7 cellular contexts compared by ENCODE assay signal in the genomic region with DNA sequence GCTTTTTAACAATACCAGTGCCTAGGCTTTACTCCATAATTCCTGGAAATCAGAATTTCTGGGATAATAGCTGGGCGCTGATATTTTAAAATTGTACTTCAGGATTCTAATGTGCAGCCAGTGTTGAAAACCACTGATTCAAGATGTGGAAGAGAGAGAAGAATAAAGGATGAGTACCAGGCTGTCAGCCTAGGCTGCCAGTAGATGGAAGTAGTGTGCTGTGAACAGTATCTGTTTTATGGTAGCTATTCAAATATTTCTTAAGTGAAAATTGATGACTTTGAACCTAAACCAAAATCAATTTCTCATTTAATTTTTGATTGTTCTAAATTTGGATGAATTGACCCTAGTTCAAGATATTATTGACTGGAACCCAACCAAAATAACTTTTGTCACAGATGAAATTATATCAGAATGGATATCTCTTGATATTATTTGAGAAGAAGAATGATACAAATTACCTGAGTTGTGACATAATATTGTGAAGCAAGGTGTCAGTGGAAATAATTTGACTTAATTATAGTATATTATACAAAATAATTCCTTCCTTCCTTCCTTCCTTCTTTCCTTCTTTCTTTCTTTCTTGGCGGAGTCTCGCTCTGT.
DNase-seq lines count a peak whose midpoint lies in the region; ATAC-seq, FAIRE-seq and TF ChIP-seq lines count a peak whose summit lies in the region.

No MANE protein-coding gene starts in this region.

- ATAC-seq in HG03175 (IDR thresholded peaks at IDR 0.05; ENCODE audit: unreplicated experiment), result peak; percentile 62
- peak; percentile 75 for ATAC-seq in HepG2
- no peak for ATAC-seq in HG02870 (IDR thresholded peaks at IDR 0.05; ENCODE audit: unreplicated experiment)

- no peak overlapping the region for H3K27ac ChIP-seq in HepG2 (ENCODE audit: extremely low read length, insufficient read depth, low read length)

- no peak overlapping the region for H2AFZ ChIP-seq in HepG2 (ENCODE audit: low read length)

- H4K20me1 ChIP-seq in HepG2 (ENCODE audit: insufficient read depth, low read length), result no peaks in the 10 kb centered on the region

- no peaks in the 10 kb centered on the region for H3K36me3 ChIP-seq in HepG2 (replicated peaks in 1 of 2; ENCODE audit: control insufficient read depth in 1 of 2, insufficient read depth in 2 of 2, low read length in 2 of 2)

- DNase-seq in ELR (ENCODE audit: low read depth), result peak; percentile 60
- peak; percentile 70 for DNase-seq in NOMO-1 treated with dmso at 0.1 percent for 144 hours (lab: John Stamatoyannopoulos, UW; ENCODE audit: unreplicated experiment)
- peak; percentile 68 to 74 for DNase-seq in cardiac fibroblast (ENCODE audit: low read depth in 2 of 2)
- DNase-seq in HepG2 (ENCODE audit: low spot score), result peak; percentile 52
- no peak for DNase-seq in central memory CD4-positive, alpha-beta T cell

- H3K9me3 ChIP-seq in HepG2 (ENCODE audit: low read length), result no peaks in the 10 kb centered on the region

- peak; percentile 73 for FAIRE-seq in HepG2 (lab: Jason Lieb, UNC)

- POLR2A ChIA-PET in HepG2 (lab: Yijun Ruan, JAX), result no interaction called here

- BruUV-seq in HepG2 (replicated peaks; lab: Mats Ljungman, UMichigan), result no TSS peak

- CTCF ChIA-PET in HepG2 (lab: Yijun Ruan, JAX; ENCODE audit: low intra/inter-chr PET ratio, low total read pairs), result interaction anchor here (0.9 to 2.2 kb wide), 2 partner anchors 76 to 418 kb away, joined by 4 to 11 read pairs; no protein-coding TSS in a partner anchor

- H3K4me3 ChIP-seq in cardiac fibroblast (replicated peaks in 1 of 2; ENCODE audit: low read depth in 2 of 2, low read length in 2 of 2) (no peak overlapping the region), HepG2 (replicated peaks in 1 of 3; ENCODE audit: insufficient read depth in 1 of 3, low read depth in 2 of 3, low read length in 3 of 3) (no peak overlapping the region)

- no peak overlapping the region for H3K4me2 ChIP-seq in HepG2 (ENCODE audit: low read depth, low read length)

- in situ Hi-C loops in HepG2 (cut with HindIII; ENCODE audit: extremely low pct_ligation_motif_present, low pct_unique_long_range_greater_than_20kb), result loop anchor here (5.0 kb wide), 1 partner anchor 419 kb away; no protein-coding TSS in a partner anchor

- TF ChIP-seq EP300 in HepG2 (IDR thresholded peaks at IDR 0.05; ENCODE audit: low read depth in 2 of 2, low read length in 2 of 2), result no peak
- TF ChIP-seq EP300 in HepG2 (CRISPR knock-in tag; IDR thresholded peaks at IDR 0.05; ENCODE audit: borderline replicate concordance), result no peak

- intact Hi-C loops in HepG2 (cut with micrococcal nuclease; ENCODE audit: unreplicated experiment), result loop anchor here (1.0 to 10.0 kb wide), 4 partner anchors 76 to 419 kb away; partner anchors contain the start of gene B3GNT2

- H3K4me1 ChIP-seq in HepG2 (ENCODE audit: insufficient read depth, low read length), result no peaks in the 10 kb centered on the region

- peak; percentile 64 for TF ChIP-seq RAD21 in HepG2 (CRISPR knock-in tag; IDR thresholded peaks at IDR 0.05)

- TF ChIP-seq POLR2A in HepG2 (IDR thresholded peaks at IDR 0.05; ENCODE audit: insufficient read depth in 1 of 2, low read depth in 2 of 2, low read length in 2 of 2), result no peak

- H3K79me2 ChIP-seq in HepG2 (ENCODE audit: insufficient read depth, low read length), result no peaks in the 10 kb centered on the region

- TF ChIP-seq CTCF in cardiac fibroblast (IDR thresholded peaks at IDR 0.05; ENCODE audit: low read depth, low read length) (peak; percentile 74), HepG2 (CRISPR knock-in tag; IDR thresholded peaks at IDR 0.05) (peak; percentile 77)

- 64% methylated on average over 3 of the region's 3 CpGs for WGBS in HepG2 (ENCODE audit: low lambda C conversion rate)

- no peak overlapping the region for H3K9ac ChIP-seq in HepG2 (ENCODE audit: insufficient read depth, low read depth, low read length)

- no peaks in the 10 kb centered on the region for H3K27me3 ChIP-seq in HepG2 (ENCODE audit: control insufficient read depth in 1 of 2, insufficient read depth in 2 of 2, low read length in 2 of 2)

TF ChIP-seq in HepG2, 621 proteins besides CTCF, POLR2A, EP300 and RAD21 (continues in another document):
- TF ChIP-seq, protein P1, sequence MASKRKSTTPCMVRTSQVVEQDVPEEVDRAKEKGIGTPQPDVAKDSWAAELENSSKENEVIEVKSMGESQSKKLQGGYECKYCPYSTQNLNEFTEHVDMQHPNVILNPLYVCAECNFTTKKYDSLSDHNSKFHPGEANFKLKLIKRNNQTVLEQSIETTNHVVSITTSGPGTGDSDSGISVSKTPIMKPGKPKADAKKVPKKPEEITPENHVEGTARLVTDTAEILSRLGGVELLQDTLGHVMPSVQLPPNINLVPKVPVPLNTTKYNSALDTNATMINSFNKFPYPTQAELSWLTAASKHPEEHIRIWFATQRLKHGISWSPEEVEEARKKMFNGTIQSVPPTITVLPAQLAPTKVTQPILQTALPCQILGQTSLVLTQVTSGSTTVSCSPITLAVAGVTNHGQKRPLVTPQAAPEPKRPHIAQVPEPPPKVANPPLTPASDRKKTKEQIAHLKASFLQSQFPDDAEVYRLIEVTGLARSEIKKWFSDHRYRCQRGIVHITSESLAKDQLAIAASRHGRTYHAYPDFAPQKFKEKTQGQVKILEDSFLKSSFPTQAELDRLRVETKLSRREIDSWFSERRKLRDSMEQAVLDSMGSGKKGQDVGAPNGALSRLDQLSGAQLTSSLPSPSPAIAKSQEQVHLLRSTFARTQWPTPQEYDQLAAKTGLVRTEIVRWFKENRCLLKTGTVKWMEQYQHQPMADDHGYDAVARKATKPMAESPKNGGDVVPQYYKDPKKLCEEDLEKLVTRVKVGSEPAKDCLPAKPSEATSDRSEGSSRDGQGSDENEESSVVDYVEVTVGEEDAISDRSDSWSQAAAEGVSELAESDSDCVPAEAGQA (IDR thresholded peaks at IDR 0.05; ENCODE audit: low read depth), result no peak
- TF ChIP-seq, protein P1 (CRISPR knock-in tag; IDR thresholded peaks at IDR 0.05; ENCODE audit: borderline replicate concordance), result no peak
- peak; percentile 26; the same call in 1 of the 2 replicates for TF ChIP-seq MIXL1 (CRISPR knock-in tag; IDR thresholded peaks at IDR 0.05)
- peak; percentile 15; the same call in 1 of the 2 replicates for TF ChIP-seq RXRB (CRISPR knock-in tag; IDR thresholded peaks at IDR 0.05; ENCODE audit: borderline replicate concordance)
- peak; percentile 95 for TF ChIP-seq STAG1 (CRISPR knock-in tag; IDR thresholded peaks at IDR 0.05)
- no peak for TF ChIP-seq ZNF274 (CRISPR knock-in tag; IDR thresholded peaks at IDR 0.05)
- no peak for TF ChIP-seq PHF20 (CRISPR knock-in tag; IDR thresholded peaks at IDR 0.05)
- TF ChIP-seq E2F1 (CRISPR knock-in tag; IDR thresholded peaks at IDR 0.05), result no peak
- TF ChIP-seq NR1H2 (CRISPR knock-in tag; IDR thresholded peaks at IDR 0.05; ENCODE audit: borderline replicate concordance, low read depth), result no peak
